ENCODE assay signal across 1 cellular context in the genomic region with DNA sequence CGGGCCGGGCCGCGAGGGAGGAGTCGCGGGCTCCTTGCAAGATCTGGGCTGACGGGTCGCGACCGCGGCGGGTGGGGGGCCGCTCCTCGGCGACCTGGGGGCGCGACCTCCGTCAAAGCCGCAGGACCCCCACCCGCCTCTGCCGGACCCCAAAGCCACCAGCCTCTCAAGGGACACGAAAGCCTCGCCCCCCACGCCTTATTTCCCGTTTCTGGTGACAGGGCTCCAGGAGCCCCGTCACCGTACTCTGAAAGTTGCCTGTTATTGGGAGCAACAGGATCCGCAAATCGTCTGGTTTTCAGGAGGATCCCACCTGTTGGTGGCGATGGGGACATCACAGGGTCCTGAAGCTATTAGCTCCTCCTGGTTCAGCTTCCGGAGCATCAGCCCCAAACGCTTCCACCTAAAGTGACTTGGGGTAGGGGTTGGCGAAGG.
A peak's percentile ranks its signal among the peaks of the same experiment; 100 is the strongest.
TF ChIP-seq lines count a peak whose summit lies in the region.

No MANE protein-coding gene starts in this region.

TF ChIP-seq in HepG2, 621 proteins besides CTCF, POLR2A, EP300 and RAD21 (continued from another document):
- TF ChIP-seq ZNF574 (CRISPR knock-in tag; IDR thresholded peaks at IDR 0.05) (no peak), XRCC5 (optimal IDR thresholded peaks at IDR 0.05; ENCODE audit: low read length) (peak; percentile 24), FOXP4 (CRISPR knock-in tag; IDR thresholded peaks at IDR 0.05) (no peak), DNMT1 (CRISPR knock-in tag; IDR thresholded peaks at IDR 0.05) (peak; percentile 16; the same call in 1 of the 2 replicates)
